In the genomic region with DNA sequence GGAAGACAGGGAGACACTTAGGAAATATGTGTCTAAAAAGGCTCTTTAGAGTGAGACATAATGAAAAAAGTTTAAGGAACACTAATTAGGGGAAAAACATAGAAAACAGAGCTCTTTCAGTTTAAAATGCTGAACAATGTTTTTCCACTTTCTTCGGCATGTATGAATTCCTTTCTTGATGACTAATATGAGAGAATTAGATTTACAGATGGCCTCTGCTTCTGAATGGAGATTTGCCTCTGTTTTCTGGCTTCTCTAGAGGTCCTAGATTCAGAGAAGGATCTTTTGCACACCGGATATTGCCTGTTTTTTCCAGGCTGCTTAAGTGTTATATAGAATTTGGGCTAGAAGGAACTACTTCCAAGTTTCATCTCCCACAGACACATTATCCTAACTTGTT, we compare ENCODE assay signal across 19 cellular contexts.
DNase-seq lines count a peak whose midpoint lies in the region; ATAC-seq and TF ChIP-seq lines count a peak whose summit lies in the region.
"Had no signal": no experiment of that assay in that cellular context is flagged by ENCODE, and none has a peak within 500 bp of the region (broad histone marks: within the 10 kb centered on the region; RNA-seq: fewer than 3 reads in every experiment).

No MANE protein-coding gene starts in this region.

- BruUV-seq in mammary epithelial cell (replicated peaks; lab: Mats Ljungman, UMichigan), result no TSS peak
- no TSS peak for BruUV-seq in MCF 10A (replicated peaks; lab: Mats Ljungman, UMichigan)

- TF ChIP-seq CTCF in mammary epithelial cell (conservative IDR thresholded peaks at IDR 0.05 in 1 of 2, IDR thresholded peaks at IDR 0.05 in 1 of 2; ENCODE audit: extremely low read depth in 1 of 2, insufficient read depth in 1 of 2, low read depth in 1 of 2, low read length in 2 of 2), result no peak
- TF ChIP-seq CTCF in MCF 10A (IDR thresholded peaks at IDR 0.05; ENCODE audit: unreplicated experiment), result no peak
- no peak for TF ChIP-seq CTCF in astrocyte of the spinal cord (IDR thresholded peaks at IDR 0.05; ENCODE audit: low read depth, low read length)
- no peak for TF ChIP-seq CTCF in foreskin keratinocyte (conservative IDR thresholded peaks at IDR 0.05)
- TF ChIP-seq CTCF in tibial artery (IDR thresholded peaks at IDR 0.05), result no peak

- H3K27me3 ChIP-seq in mammary epithelial cell (ENCODE audit: insufficient read depth, low read length), result no peaks in the 10 kb centered on the region
- H3K27me3 ChIP-seq in foreskin keratinocyte, result no peaks in the 10 kb centered on the region
- H3K27me3 ChIP-seq in tibial artery, result no peaks in the 10 kb centered on the region
- H3K27me3 ChIP-seq: neural progenitor cell, upper lobe of left lung had no signal

- no peak overlapping the region for H3K4me3 Mint-ChIP-seq in MCF 10A (ENCODE audit: unreplicated experiment)
- H3K4me3 Mint-ChIP-seq: CD8-positive, alpha-beta T cell; dendritic cell treated with granulocyte-macrophage colony-stimulating factor and Interleukin-4, amounts not matched to agents 40 ng/mL and 50 ng/mL, for 4 days; neural progenitor cell had no signal

- intact Hi-C loops in mammary epithelial cell (cut with micrococcal nuclease), result loop anchor here (5.0 kb wide), 1 partner anchor 46 kb away; no protein-coding TSS in a partner anchor
- intact Hi-C loops in MCF 10A (cut with micrococcal nuclease), result no loop called here
- intact Hi-C loops in tibial artery (cut with DNase I; ENCODE audit: low total_unique reads), result no loop called here

- dilution Hi-C loops in mammary epithelial cell (cut with HindIII; ENCODE audit: low sequenced_read_pairs), result no loop called here

- H3K4me1 Mint-ChIP-seq in MCF 10A (ENCODE audit: insufficient read depth, unreplicated experiment), result peaks cover 11% of the 10 kb centered on the region

- in situ Hi-C loops in mammary epithelial cell (cut with MboI; ENCODE audit: low sequenced_read_pairs in 2 of 2) (no loop called here), astrocyte of the spinal cord (cut with HindIII; ENCODE audit: low sequenced_read_pairs) (no loop called here), ACHN (cut with HindIII; ENCODE audit: low pct_ligation_motif_present, low pct_unique_long_range_greater_than_20kb, low sequenced_read_pairs) (no loop called here)

- H3K9me3 ChIP-seq in mammary epithelial cell (replicated peaks; ENCODE audit: insufficient read depth, low read length) (no peaks in the 10 kb centered on the region), tibial artery (no peaks in the 10 kb centered on the region)
- H3K9me3 ChIP-seq: upper lobe of left lung had no signal

- POLR2A ChIA-PET in MCF 10A (lab: Yijun Ruan, JAX), result interaction anchor here (0.7 kb wide), 3 partner anchors 8 to 168 kb away, joined by 3 to 4 read pairs (median 3); no protein-coding TSS in a partner anchor

- H3K27ac ChIP-seq in mammary epithelial cell (ENCODE audit: insufficient read depth, low read depth, low read length) (peak overlapping the region; percentile 54), foreskin keratinocyte (no peak overlapping the region), tibial artery (no peak overlapping the region)
- H3K27ac ChIP-seq: neural progenitor cell, upper lobe of left lung, WERI-Rb-1 had no signal

- H3K4me3 ChIP-seq in mammary epithelial cell (replicated peaks in 1 of 3; ENCODE audit: insufficient read depth in 1 of 3, low read depth in 2 of 3, low read length in 3 of 3), result no peak overlapping the region
- H3K4me3 ChIP-seq in astrocyte of the spinal cord (ENCODE audit: low read depth, low read length), result no peak overlapping the region
- no peak overlapping the region for H3K4me3 ChIP-seq in tibial artery
- H3K4me3 ChIP-seq: neural progenitor cell, upper lobe of left lung had no signal

- H3K27ac Mint-ChIP-seq in MCF 10A (ENCODE audit: low read depth, unreplicated experiment), result no peak overlapping the region
- H3K27ac Mint-ChIP-seq: CD8-positive, alpha-beta T cell; dendritic cell treated with granulocyte-macrophage colony-stimulating factor and Interleukin-4, amounts not matched to agents 40 ng/mL and 50 ng/mL, for 4 days; neural progenitor cell had no signal

- WGBS in mammary epithelial cell (ENCODE audit: low coverage, missing lambda C conversion rate), result 77% methylated on average over 2 of the region's 2 CpGs

- H3K4me2 ChIP-seq in mammary epithelial cell (ENCODE audit: insufficient read depth, low read depth, low read length), result peak overlapping the region; percentile 59
- H3K4me2 ChIP-seq: neural progenitor cell had no signal

- no peak overlapping the region for H3K9ac ChIP-seq in mammary epithelial cell (ENCODE audit: insufficient read depth, low read length)
- H3K9ac ChIP-seq: neural progenitor cell had no signal

- no peaks in the 10 kb centered on the region for H4K20me1 ChIP-seq in mammary epithelial cell (ENCODE audit: insufficient read depth, low read length)

- CTCF ChIA-PET in mammary epithelial cell (lab: Charles Lee; ENCODE audit: low non-redundant PET), result no interaction called here
- CTCF ChIA-PET in MCF 10A (lab: Yijun Ruan, JAX), result interaction anchor here (0.7 kb wide), 1 partner anchor 834 kb away, joined by 3 read pairs; no protein-coding TSS in a partner anchor

- H3K36me3 Mint-ChIP-seq in MCF 10A (ENCODE audit: insufficient read depth, unreplicated experiment), result no peaks in the 10 kb centered on the region
- H3K36me3 Mint-ChIP-seq: CD8-positive, alpha-beta T cell; neural progenitor cell had no signal

- H3K27me3 Mint-ChIP-seq in MCF 10A (ENCODE audit: insufficient read depth, unreplicated experiment), result no peaks in the 10 kb centered on the region
- H3K27me3 Mint-ChIP-seq: dendritic cell treated with granulocyte-macrophage colony-stimulating factor and Interleukin-4, amounts not matched to agents 40 ng/mL and 50 ng/mL, for 4 days had no signal

- DNase-seq in mammary epithelial cell, result peak; percentile 6
- DNase-seq in MCF 10A (ENCODE audit: unreplicated experiment), result no peak
- DNase-seq in astrocyte of the spinal cord (ENCODE audit: low read depth, low spot score), result peak; percentile 39
- peak; percentile 7 to 49 for DNase-seq in foreskin keratinocyte
- DNase-seq in NCI-H146 (lab: John Stamatoyannopoulos, UW), result no peak
- DNase-seq in NCI-H1417 treated with DMSO at 0.1 percent for 48 hours (lab: John Stamatoyannopoulos, UW), result no peak
- DNase-seq in tibial artery, result no peak
- DNase-seq in ACHN, result no peak
- DNase-seq: aorta; CD8-positive, alpha-beta T cell; DND-41; midbrain; NCI-H1694; NCI-H446 treated with DMSO at 0.1 percent for 48 hours; stimulated activated naive CD4-positive, alpha-beta T cell treated with Interleukin-2 at 50 U/mL for 16 hours; upper lobe of left lung; WERI-Rb-1 had no signal

- peaks cover 19% of the 10 kb centered on the region for H3K4me1 ChIP-seq in mammary epithelial cell (ENCODE audit: insufficient read depth, low read length)
- H3K4me1 ChIP-seq in foreskin keratinocyte, result peaks cover 17% of the 10 kb centered on the region
- no peaks in the 10 kb centered on the region for H3K4me1 ChIP-seq in tibial artery
- H3K4me1 ChIP-seq: upper lobe of left lung had no signal

- no peaks in the 10 kb centered on the region for H3K9me3 Mint-ChIP-seq in MCF 10A (ENCODE audit: unreplicated experiment)
- H3K9me3 Mint-ChIP-seq: CD8-positive, alpha-beta T cell; dendritic cell treated with granulocyte-macrophage colony-stimulating factor and Interleukin-4, amounts not matched to agents 40 ng/mL and 50 ng/mL, for 4 days; neural progenitor cell had no signal

- H2AFZ ChIP-seq in mammary epithelial cell (ENCODE audit: low read depth, low read length), result peak overlapping the region; percentile 38
- H2AFZ ChIP-seq: neural progenitor cell had no signal

- peak; percentile 49 for ATAC-seq in foreskin keratinocyte
- ATAC-seq: CD8-positive, alpha-beta T cell had no signal

- H3K36me3 ChIP-seq in mammary epithelial cell (ENCODE audit: insufficient read depth, low read length) (no peaks in the 10 kb centered on the region), tibial artery (no peaks in the 10 kb centered on the region)
- H3K36me3 ChIP-seq: neural progenitor cell, upper lobe of left lung, WERI-Rb-1 had no signal

- no peaks in the 10 kb centered on the region for H3K79me2 ChIP-seq in mammary epithelial cell (ENCODE audit: insufficient read depth, low read length)

Comparison
In these comparisons a context has a peak if more than half of its experiments do, and no peak if none do; other contexts are left out.
1. DNase-seq: peak in mammary epithelial cell (single experiment), astrocyte of the spinal cord (single experiment) and foreskin keratinocyte (2 of 2); none in MCF 10A (single experiment), NCI-H146 (single experiment), NCI-H1417 treated with DMSO at 0.1 percent for 48 hours (single experiment), tibial artery (0 of 2) and ACHN (single experiment).